Comparison of ENCODE assay signal across 11 cellular contexts in genomic region chr6:130525378-130525777, GRCh38.
DNase-seq lines count a peak whose midpoint lies in the region; ATAC-seq and TF ChIP-seq lines count a peak whose summit lies in the region.
"Had no signal": no experiment of that assay in that cellular context is flagged by ENCODE, and none has a peak within 500 bp of the region (broad histone marks: within the 10 kb centered on the region; RNA-seq: fewer than 3 reads in every experiment).

No MANE protein-coding gene starts in this region.

- H3K4me3 ChIP-seq in right lobe of liver (no peak overlapping the region), body of pancreas (no peak overlapping the region)
- H3K4me3 ChIP-seq: skin epidermis had no signal

- 63% methylated on average over 1 of the region's 1 CpG for WGBS in right lobe of liver (ENCODE audit: insufficient coverage, low coverage, low lambda C conversion rate, missing lambda C conversion rate)
- WGBS in body of pancreas, 2 donors: 67 to 88% methylated on average over 1 of the region's 1 CpG

- intact Hi-C loops in right lobe of liver (cut with DNase I) (no loop called here), body of pancreas (cut with DNase I) (no loop called here)

- no peak for DNase-seq in activated CD8-positive, alpha-beta memory T cell treated with anti-CD3 and anti-CD28 coated beads, Interleukin-2, amount 10 ng/mL, durations not matched to agents 7 days and 5 days
- DNase-seq in activated CD8-positive, alpha-beta memory T cell treated with anti-CD3 and anti-CD28 coated beads, Interleukin-2, amount 50 U/mL, for 4 hours: no peak
- DNase-seq in SKM-1 (lab: John Stamatoyannopoulos, UW; ENCODE audit: unreplicated experiment): peak; percentile 16
- DNase-seq in stimulated activated effector memory CD8-positive, alpha-beta T cell treated with anti-CD3 and anti-CD28 coated beads, Interleukin-12 subunit alpha, Interleukin-12 subunit beta, amount 100 ng/mL, for 72 hours (ENCODE audit: low spot score in 2 of 2): no peak
- no peak for DNase-seq in iPS-NIHi11 (ENCODE audit: low spot score)
- no peak for DNase-seq in right lobe of liver
- no peak for DNase-seq in body of pancreas
- DNase-seq: activated CD8-positive, alpha-beta memory T cell treated with anti-CD3 and anti-CD28 coated beads, Interleukin-2, amount 50 U/mL, for 48 hours; NCI-H1417 had no signal

- no peaks in the 10 kb centered on the region for H3K4me1 ChIP-seq in right lobe of liver
- no peaks in the 10 kb centered on the region for H3K4me1 ChIP-seq in body of pancreas

- TF ChIP-seq CTCF in right lobe of liver (IDR thresholded peaks at IDR 0.05) (no peak), body of pancreas (IDR thresholded peaks at IDR 0.05) (no peak)

- no peaks in the 10 kb centered on the region for H3K27me3 Mint-ChIP-seq in activated CD8-positive, alpha-beta memory T cell treated with anti-CD3 and anti-CD28 coated beads, Interleukin-2, amount 10 ng/mL, durations not matched to agents 7 days and 5 days

- peaks cover 10% of the 10 kb centered on the region for H3K9me3 Mint-ChIP-seq in activated CD8-positive, alpha-beta memory T cell treated with anti-CD3 and anti-CD28 coated beads, Interleukin-2, amount 10 ng/mL, durations not matched to agents 7 days and 5 days (ENCODE audit: low read depth)
- H3K9me3 Mint-ChIP-seq in stimulated activated effector memory CD8-positive, alpha-beta T cell treated with anti-CD3 and anti-CD28 coated beads, Interleukin-12 subunit alpha, Interleukin-12 subunit beta, amount 100 ng/mL, for 72 hours: peaks cover 4% of the 10 kb centered on the region

- CTCF ChIA-PET in activated CD8-positive, alpha-beta memory T cell treated with anti-CD3 and anti-CD28 coated beads, Interleukin-2, amount 10 ng/mL, durations not matched to agents 7 days and 5 days (lab: Charles Lee): interaction anchor here (0.6 to 1.6 kb wide), 3 partner anchors 66 to 487 kb away, joined by 3 read pairs; no protein-coding TSS in a partner anchor

- no peaks in the 10 kb centered on the region for H3K36me3 ChIP-seq in right lobe of liver
- no peaks in the 10 kb centered on the region for H3K36me3 ChIP-seq in body of pancreas (replicated peaks in 1 of 2; ENCODE audit: insufficient read depth in 1 of 2, low read depth in 2 of 2)

- no peak overlapping the region for H3K4me3 Mint-ChIP-seq in activated CD8-positive, alpha-beta memory T cell treated with anti-CD3 and anti-CD28 coated beads, Interleukin-2, amount 10 ng/mL, durations not matched to agents 7 days and 5 days
- no peak overlapping the region for H3K4me3 Mint-ChIP-seq in stimulated activated effector memory CD8-positive, alpha-beta T cell treated with anti-CD3 and anti-CD28 coated beads, Interleukin-12 subunit alpha, Interleukin-12 subunit beta, amount 100 ng/mL, for 72 hours

- TF ChIP-seq POLR2A in right lobe of liver (IDR thresholded peaks at IDR 0.05): no peak
- no peak for TF ChIP-seq POLR2A in body of pancreas (IDR thresholded peaks at IDR 0.05)

- H3K9me3 ChIP-seq in right lobe of liver (no peaks in the 10 kb centered on the region), body of pancreas (no peaks in the 10 kb centered on the region)

- H3K4me1 Mint-ChIP-seq in activated CD8-positive, alpha-beta memory T cell treated with anti-CD3 and anti-CD28 coated beads, Interleukin-2, amount 10 ng/mL, durations not matched to agents 7 days and 5 days: peaks cover 14% of the 10 kb centered on the region
- peaks cover 29% of the 10 kb centered on the region for H3K4me1 Mint-ChIP-seq in stimulated activated effector memory CD8-positive, alpha-beta T cell treated with anti-CD3 and anti-CD28 coated beads, Interleukin-12 subunit alpha, Interleukin-12 subunit beta, amount 100 ng/mL, for 72 hours

- ATAC-seq in activated CD8-positive, alpha-beta memory T cell treated with anti-CD3 and anti-CD28 coated beads, Interleukin-2, amount 10 ng/mL, durations not matched to agents 7 days and 5 days: no peak
- ATAC-seq in HG02759 (IDR thresholded peaks at IDR 0.05; ENCODE audit: unreplicated experiment) (peak; percentile 56), right lobe of liver (no peak), body of pancreas (no peak)
- ATAC-seq in stimulated activated effector memory CD8-positive, alpha-beta T cell treated with anti-CD3 and anti-CD28 coated beads, Interleukin-12 subunit alpha, Interleukin-12 subunit beta, amount 100 ng/mL, for 72 hours: no peak

- H3K27ac Mint-ChIP-seq in activated CD8-positive, alpha-beta memory T cell treated with anti-CD3 and anti-CD28 coated beads, Interleukin-2, amount 10 ng/mL, durations not matched to agents 7 days and 5 days: peak overlapping the region; percentile 49
- H3K27ac Mint-ChIP-seq in stimulated activated effector memory CD8-positive, alpha-beta T cell treated with anti-CD3 and anti-CD28 coated beads, Interleukin-12 subunit alpha, Interleukin-12 subunit beta, amount 100 ng/mL, for 72 hours: peak overlapping the region; percentile 73

- H3K27me3 ChIP-seq in right lobe of liver (no peaks in the 10 kb centered on the region), body of pancreas (no peaks in the 10 kb centered on the region)

- no peak overlapping the region for H3K27ac ChIP-seq in right lobe of liver
- no peak overlapping the region for H3K27ac ChIP-seq in body of pancreas

- H3K36me3 Mint-ChIP-seq in activated CD8-positive, alpha-beta memory T cell treated with anti-CD3 and anti-CD28 coated beads, Interleukin-2, amount 10 ng/mL, durations not matched to agents 7 days and 5 days: peaks cover 31% of the 10 kb centered on the region
- no peaks in the 10 kb centered on the region for H3K36me3 Mint-ChIP-seq in stimulated activated effector memory CD8-positive, alpha-beta T cell treated with anti-CD3 and anti-CD28 coated beads, Interleukin-12 subunit alpha, Interleukin-12 subunit beta, amount 100 ng/mL, for 72 hours
